Comparison of ENCODE assay signal across 9 cellular contexts in genomic region chr14:93475471-93475870, GRCh38. TPM values are rescaled to one million over a fixed set of nuclear protein-coding genes. Genes with fewer than 3 reads are reported as not detected.
"Had no signal": no experiment of that assay in that cellular context is flagged by ENCODE, and none has a peak within 500 bp of the region (broad histone marks: within the 10 kb centered on the region; RNA-seq: fewer than 3 reads in every experiment).

No MANE protein-coding gene starts in this region.

- H3K9me3 ChIP-seq: HAP-1 had no signal

- H3K4me1 ChIP-seq: HAP-1 had no signal

- H3K27ac ChIP-seq: HL-60 had no signal

- ATAC-seq: HCT116, HepG2 had no signal

- H3K27ac Mint-ChIP-seq: HFFc6, IgD-negative memory B cell had no signal

- H3K4me3 ChIP-seq: HAP-1 had no signal

- H3K9me3 Mint-ChIP-seq: HFFc6, IgD-negative memory B cell had no signal

- H3K36me3 ChIP-seq: HAP-1 had no signal

- H3K4me1 Mint-ChIP-seq: IgD-negative memory B cell had no signal

- FAIRE-seq: HepG2 had no signal

- H3K36me3 Mint-ChIP-seq: IgD-negative memory B cell had no signal

- H3K4me3 Mint-ChIP-seq: HFFc6, IgD-negative memory B cell had no signal

- DNase-seq: GOT3, H7, HFFc6 had no signal

RNA-seq across cellular contexts. Expression of gene UNC79, which starts 44.7 kb away (rescaled TPM):
- total RNA-seq: HepG2, HT1080 had no signal
- polyA plus RNA-seq: IgD-negative memory B cell had no signal
